In the genomic region with DNA sequence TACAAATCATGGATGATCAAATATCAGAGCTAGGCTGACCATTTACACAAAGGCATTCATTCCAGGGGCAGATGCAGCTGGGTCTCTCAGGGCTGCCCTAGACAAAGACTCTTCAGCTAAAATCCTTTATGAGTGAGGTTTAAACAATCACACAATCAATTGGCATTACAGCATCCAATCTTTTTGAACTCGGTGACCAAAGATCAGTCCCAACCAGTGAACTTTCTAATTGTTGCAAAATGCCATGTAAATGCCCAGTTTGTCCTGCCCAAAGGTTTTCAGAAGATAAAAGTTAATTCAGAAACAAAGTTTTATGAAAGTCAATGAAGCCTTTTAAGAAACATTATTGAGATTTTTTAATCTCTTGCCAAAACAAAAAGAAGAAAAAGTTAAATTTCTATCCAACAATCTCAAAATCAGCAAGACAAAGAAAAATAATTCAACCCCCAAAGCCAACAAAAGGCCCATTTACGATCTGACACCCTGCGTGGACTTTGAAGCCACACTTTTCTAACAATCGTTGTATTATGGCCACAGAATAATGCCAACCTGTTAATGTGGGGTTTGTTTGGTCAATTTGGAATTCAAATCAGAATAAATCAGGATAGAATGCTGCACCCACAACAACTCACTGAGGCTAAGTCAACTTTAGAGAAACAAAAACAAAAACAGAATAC, we compare ENCODE assay signal across 30 cellular contexts. TPM values are rescaled to one million over a fixed set of nuclear protein-coding genes. Genes with fewer than 3 reads are reported as not detected.
DNase-seq lines count a peak whose midpoint lies in the region; ATAC-seq and TF ChIP-seq lines count a peak whose summit lies in the region.
"Had no signal": no experiment of that assay in that cellular context is flagged by ENCODE, and none has a peak within 500 bp of the region (broad histone marks: within the 10 kb centered on the region; RNA-seq: fewer than 3 reads in every experiment).

No MANE protein-coding gene starts in this region.

- H3K4me3 ChIP-seq in WERI-Rb-1 (ENCODE audit: low read depth, low read length) = no peak overlapping the region
- H3K4me3 ChIP-seq: body of pancreas, heart left ventricle, MG63, SJSA1, stomach had no signal

- H3K36me3 Mint-ChIP-seq in WTC11 = peaks cover 20% of the 10 kb centered on the region
- H3K36me3 Mint-ChIP-seq: naive B cell, type B pancreatic cell had no signal

- H3K36me3 ChIP-seq in WERI-Rb-1 = no peaks in the 10 kb centered on the region
- H3K36me3 ChIP-seq: heart left ventricle, MG63, SJSA1, stomach had no signal

- TF ChIP-seq CTCF in WTC11 (IDR thresholded peaks at IDR 0.05) = no peak
- no peak for TF ChIP-seq CTCF in WERI-Rb-1 (IDR thresholded peaks at IDR 0.05; ENCODE audit: low read depth, low read length)

- peaks cover 27% of the 10 kb centered on the region for H3K9me3 Mint-ChIP-seq in WTC11
- H3K9me3 Mint-ChIP-seq: activated naive CD8-positive, alpha-beta T cell treated with anti-CD3 and anti-CD28 coated beads, Interleukin-2, amount 50 U/mL, for 24 hours; T-helper 1 cell treated with Interleukin-12 subunit alpha and Interleukin-12 subunit beta and Interleukin-4 antibody, amounts not matched to agents 30 μg/mL and 1 μg/mL, for 36 hours; type B pancreatic cell had no signal

- CTCF ChIA-PET in WTC11 (lab: Charles Lee) = no interaction called here

- no peaks in the 10 kb centered on the region; the same call in 1 of the 2 replicates for H3K27me3 Mint-ChIP-seq in WTC11 (ENCODE audit: low read depth)
- H3K27me3 Mint-ChIP-seq: activated naive CD8-positive, alpha-beta T cell treated with anti-CD3 and anti-CD28 coated beads, Interleukin-2, amount 50 U/mL, for 24 hours; naive B cell; type B pancreatic cell had no signal

- no peaks in the 10 kb centered on the region for H3K9me3 ChIP-seq in WERI-Rb-1 (ENCODE audit: severe bottlenecking)
- H3K9me3 ChIP-seq: body of pancreas, heart left ventricle, MG63, SJSA1, stomach had no signal

- POLR2A ChIA-PET in WTC11 (lab: Charles Lee) = no interaction called here

- intact Hi-C loops in head of caudate nucleus (cut with DNase I) = no loop called here
- intact Hi-C loops in left colon (cut with DNase I, micrococcal nuclease) = no loop called here

- DNase-seq in WTC11 (ENCODE audit: low spot score) (no peak), head of caudate nucleus (peak in 37 of 42 donors; percentile 17 to 83 (median 59)), middle frontal gyrus (ENCODE audit: extremely low spot score, low spot score) (peak; percentile 49), SW480 (ENCODE audit: low spot score) (no peak), left colon (no peak), WERI-Rb-1 (no peak), AG20443 (ENCODE audit: low spot score) (no peak)
- DNase-seq: activated CD4-positive, alpha-beta T cell treated with anti-CD3 and anti-CD28 coated beads for 1 hour; activated naive CD8-positive, alpha-beta T cell treated with anti-CD3 and anti-CD28 coated beads, Interleukin-2, amount 50 U/mL, for 24 hours; activated T-cell treated with anti-CD3 and anti-CD28 coated beads, Interleukin-2, amount 50 U/mL, for 1 hour; body of pancreas; Calu3; DND-41; effector CD4-positive, alpha-beta T cell; heart left ventricle; KG1; MG63; naive B cell; NCI-H2029 treated with DMSO at 0.1 percent for 48 hours; NCI-H345; NCI-H82; RPMI8226; stimulated activated CD4-positive, alpha-beta T cell treated with anti-CD3 and anti-CD28 coated beads, Interleukin-2, amount 100 ng/mL, for 24 hours; stomach had no signal

- ATAC-seq in WTC11 (peak; percentile 54), left colon (no peak)
- ATAC-seq: activated naive CD8-positive, alpha-beta T cell treated with anti-CD3 and anti-CD28 coated beads, Interleukin-2, amount 50 U/mL, for 24 hours; body of pancreas; heart left ventricle had no signal

- no peaks in the 10 kb centered on the region for H3K27me3 ChIP-seq in WERI-Rb-1 (ENCODE audit: insufficient read depth, low read depth, severe bottlenecking)
- H3K27me3 ChIP-seq: body of pancreas, heart left ventricle, MG63, SJSA1, stomach had no signal

- H3K4me3 Mint-ChIP-seq in WTC11 = no peak overlapping the region
- H3K4me3 Mint-ChIP-seq: activated naive CD8-positive, alpha-beta T cell treated with anti-CD3 and anti-CD28 coated beads, Interleukin-2, amount 50 U/mL, for 24 hours; naive B cell; T-helper 1 cell treated with Interleukin-12 subunit alpha and Interleukin-12 subunit beta and Interleukin-4 antibody, amounts not matched to agents 30 μg/mL and 1 μg/mL, for 36 hours; type B pancreatic cell had no signal

- H3K27ac ChIP-seq in WERI-Rb-1 = no peak overlapping the region
- H3K27ac ChIP-seq: body of pancreas, C4-2B, epithelial cell of prostate, heart left ventricle, SJSA1, stomach had no signal

- peaks cover 50% of the 10 kb centered on the region for H3K4me1 Mint-ChIP-seq in WTC11
- H3K4me1 Mint-ChIP-seq: activated naive CD8-positive, alpha-beta T cell treated with anti-CD3 and anti-CD28 coated beads, Interleukin-2, amount 50 U/mL, for 24 hours; naive B cell had no signal

- peak overlapping the region; percentile 77; the same call in 1 of the 2 replicates for H3K27ac Mint-ChIP-seq in WTC11
- H3K27ac Mint-ChIP-seq: activated naive CD8-positive, alpha-beta T cell treated with anti-CD3 and anti-CD28 coated beads, Interleukin-2, amount 50 U/mL, for 24 hours; naive B cell; T-helper 1 cell treated with Interleukin-12 subunit alpha and Interleukin-12 subunit beta and Interleukin-4 antibody, amounts not matched to agents 30 μg/mL and 1 μg/mL, for 36 hours; type B pancreatic cell had no signal

TF ChIP-seq in WTC11, 78 proteins besides CTCF, POLR2A, EP300 and RAD21:
- no peak for TF ChIP-seq CBFB (CRISPR knock-in tag; IDR thresholded peaks at IDR 0.05; ENCODE audit: low read depth)
- no peak for TF ChIP-seq OVOL2 (CRISPR knock-in tag; IDR thresholded peaks at IDR 0.05; ENCODE audit: borderline replicate concordance)
- TF ChIP-seq, protein P1, sequence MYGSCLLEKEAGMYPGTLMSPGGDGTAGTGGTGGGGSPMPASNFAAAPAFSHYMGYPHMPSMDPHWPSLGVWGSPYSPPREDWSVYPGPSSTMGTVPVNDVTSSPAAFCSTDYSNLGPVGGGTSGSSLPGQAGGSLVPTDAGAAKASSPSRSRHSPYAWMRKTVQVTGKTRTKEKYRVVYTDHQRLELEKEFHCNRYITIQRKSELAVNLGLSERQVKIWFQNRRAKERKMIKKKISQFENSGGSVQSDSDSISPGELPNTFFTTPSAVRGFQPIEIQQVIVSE (CRISPR knock-in tag; IDR thresholded peaks at IDR 0.05; ENCODE audit: borderline replicate concordance) = no peak
- no peak for TF ChIP-seq PRRX2 (CRISPR knock-in tag; IDR thresholded peaks at IDR 0.05)

RNA-seq across cellular contexts. Expression of a gene that starts 40.9 kb away (rescaled TPM):
- total RNA-seq in WTC11 (2021) (10.9 to 20.4 TPM (median 11.3 TPM) in 3 replicates), left colon (under 1 TPM; 0.61 to 0.95 TPM)
- total RNA-seq: mesenteric fat pad, SJSA1 had no signal

Comparison
In these comparisons a context has a peak if more than half of its experiments do, and no peak if none do; other contexts are left out.
1. DNase-seq: peak in head of caudate nucleus (37 of 42) and middle frontal gyrus (single experiment); none in WTC11 (single experiment), SW480 (single experiment), left colon (0 of 2), WERI-Rb-1 (single experiment) and AG20443 (single experiment).